In genomic region chr16:29346796-29347580, GRCh38 we compare ENCODE assay signal across 9 cellular contexts. TPM values are rescaled to one million over a fixed set of nuclear protein-coding genes. Genes with fewer than 3 reads are reported as not detected.
DNase-seq lines count a peak whose midpoint lies in the region; ATAC-seq lines count a peak whose summit lies in the region.
"Not testable (repeated sequence)": the region's sequence is repeated elsewhere in the genome, so short reads cannot be mapped to it uniquely, and the experiment has no call there.
"Had no signal": no experiment of that assay in that cellular context is flagged by ENCODE, and none has a peak within 500 bp of the region (broad histone marks: within the 10 kb centered on the region; RNA-seq: fewer than 3 reads in every experiment).

No MANE protein-coding gene starts in this region.

- not testable (repeated sequence) for H3K36me3 Mint-ChIP-seq in T-helper 17 cell (ENCODE audit: low read depth); natural killer cell treated with Interleukin-12 subunit alpha and Interleukin-12 subunit beta and Interleukin-15 and Interleukin-18, amount 100 ng/mL, for 72 hours
- peaks cover 11 to 14% (median 12%) of the 10 kb centered on the region in 3 donors for H3K36me3 Mint-ChIP-seq in immature natural killer cell
- peaks cover 9 to 10% of the 10 kb centered on the region in 2 donors for H3K36me3 Mint-ChIP-seq in stimulated activated naive B cell treated with anti-CD40 and anti-IgM and Interleukin-4, amounts not matched to agents 10 μg/mL and 1 μg/mL and 100 μg/mL, for 72 hours

- H3K4me3 ChIP-seq in BLaER1 treated with 17β-estradiol and CSF1 and Interleukin-3, amounts not matched to agents 10 nM and 100 nM: not testable (repeated sequence)

- H3K9me3 ChIP-seq in BLaER1 treated with 17β-estradiol and CSF1 and Interleukin-3, amounts not matched to agents 10 nM and 100 nM (replicated peaks in 1 of 11); T-helper 17 cell (ENCODE audit: control insufficient read depth, low read length, poor library complexity, severe bottlenecking): not testable (repeated sequence)

- not testable (repeated sequence) for H3K4me1 Mint-ChIP-seq in T-helper 17 cell, immature natural killer cell
- H3K4me1 Mint-ChIP-seq in natural killer cell treated with Interleukin-12 subunit alpha and Interleukin-12 subunit beta and Interleukin-15 and Interleukin-18, amount 100 ng/mL, for 72 hours (ENCODE audit: low read depth in 2 of 2): peaks cover 8 to 15% of the 10 kb centered on the region in 2 donors
- H3K4me1 Mint-ChIP-seq in stimulated activated naive B cell treated with anti-CD40 and anti-IgM and Interleukin-4, amounts not matched to agents 10 μg/mL and 1 μg/mL and 100 μg/mL, for 72 hours: peaks cover 28 to 63% of the 10 kb centered on the region in 2 donors

- peak overlapping the region in 2 of 11 experiments; percentile 17 to 39; a peak in 3 of 22 replicates for H3K27ac ChIP-seq in BLaER1 treated with 17β-estradiol and CSF1 and Interleukin-3, amounts not matched to agents 10 nM and 100 nM

- not testable (repeated sequence) for H3K27me3 Mint-ChIP-seq in T-helper 17 cell; immature natural killer cell (ENCODE audit: low read depth in 3 of 3); natural killer cell treated with Interleukin-12 subunit alpha and Interleukin-12 subunit beta and Interleukin-15 and Interleukin-18, amount 100 ng/mL, for 72 hours; stimulated activated naive B cell treated with anti-CD40 and anti-IgM and Interleukin-4, amounts not matched to agents 10 μg/mL and 1 μg/mL and 100 μg/mL, for 72 hours

- not testable (repeated sequence) for H4K20me1 ChIP-seq in BLaER1 treated with 17β-estradiol and CSF1 and Interleukin-3, amounts not matched to agents 10 nM and 100 nM

- H3K4me2 ChIP-seq in BLaER1 treated with 17β-estradiol and CSF1 and Interleukin-3, amounts not matched to agents 10 nM and 100 nM: peak overlapping the region; percentile 18 to 66 (median 44); a peak in 15 of 22 replicates

- not testable (repeated sequence) for H3K4me3 Mint-ChIP-seq in T-helper 17 cell
- peak overlapping the region in 1 of 5 donors; percentile 18 for H3K4me3 Mint-ChIP-seq in immature natural killer cell
- peak overlapping the region; percentile 25 for H3K4me3 Mint-ChIP-seq in natural killer cell treated with Interleukin-12 subunit alpha and Interleukin-12 subunit beta and Interleukin-15 and Interleukin-18, amount 100 ng/mL, for 72 hours
- H3K4me3 Mint-ChIP-seq in stimulated activated naive B cell treated with anti-CD40 and anti-IgM and Interleukin-4, amounts not matched to agents 10 μg/mL and 1 μg/mL and 100 μg/mL, for 72 hours: peak overlapping the region; percentile 37 to 62

- not testable (repeated sequence) for H3K27ac Mint-ChIP-seq in T-helper 17 cell; natural killer cell treated with Interleukin-12 subunit alpha and Interleukin-12 subunit beta and Interleukin-15 and Interleukin-18, amount 100 ng/mL, for 72 hours
- H3K27ac Mint-ChIP-seq in immature natural killer cell: peak overlapping the region in 4 of 6 donors; percentile 22 to 74 (median 60)
- peak overlapping the region; percentile 96 for H3K27ac Mint-ChIP-seq in stimulated activated naive B cell treated with anti-CD40 and anti-IgM and Interleukin-4, amounts not matched to agents 10 μg/mL and 1 μg/mL and 100 μg/mL, for 72 hours

- DNase-seq in MV-4-11 (lab: John Stamatoyannopoulos, UW): peak; percentile 27
- DNase-seq in T-helper 17 cell; immature natural killer cell; natural killer cell treated with Interleukin-12 subunit alpha and Interleukin-12 subunit beta and Interleukin-15 and Interleukin-18, amount 100 ng/mL, for 72 hours (ENCODE audit: low spot score): not testable (repeated sequence)
- peak; percentile 66 for DNase-seq in stimulated activated naive B cell treated with anti-CD40 and anti-IgM and Interleukin-4, amounts not matched to agents 10 μg/mL and 1 μg/mL and 100 μg/mL, for 72 hours

- H3K27me3 ChIP-seq in BLaER1 treated with 17β-estradiol and CSF1 and Interleukin-3, amounts not matched to agents 10 nM and 100 nM: not testable (repeated sequence)

- H3K9me3 Mint-ChIP-seq in immature natural killer cell; natural killer cell treated with Interleukin-12 subunit alpha and Interleukin-12 subunit beta and Interleukin-15 and Interleukin-18, amount 100 ng/mL, for 72 hours; stimulated activated naive B cell treated with anti-CD40 and anti-IgM and Interleukin-4, amounts not matched to agents 10 μg/mL and 1 μg/mL and 100 μg/mL, for 72 hours: not testable (repeated sequence)

- peak; percentile 24 for ATAC-seq in GM18498 (IDR thresholded peaks at IDR 0.05; ENCODE audit: unreplicated experiment)
- peak; percentile 43 for ATAC-seq in HG03196 (IDR thresholded peaks at IDR 0.05; ENCODE audit: unreplicated experiment)
- ATAC-seq in T-helper 17 cell: peak; percentile 58
- ATAC-seq in natural killer cell treated with Interleukin-12 subunit alpha and Interleukin-12 subunit beta and Interleukin-15 and Interleukin-18, amount 100 ng/mL, for 72 hours: peak; percentile 54 to 67
- ATAC-seq in stimulated activated naive B cell treated with anti-CD40 and anti-IgM and Interleukin-4, amounts not matched to agents 10 μg/mL and 1 μg/mL and 100 μg/mL, for 72 hours (replicated peaks): peak; percentile 75 to 81

- H3K9ac ChIP-seq in BLaER1 treated with 17β-estradiol and CSF1 and Interleukin-3, amounts not matched to agents 10 nM and 100 nM: not testable (repeated sequence)

- not testable (repeated sequence) for H3K36me3 ChIP-seq in BLaER1 treated with 17β-estradiol and CSF1 and Interleukin-3, amounts not matched to agents 10 nM and 100 nM

- peaks cover 6 to 24% (median 9%) of the 10 kb centered on the region in 10 experiments for H3K4me1 ChIP-seq in BLaER1 treated with 17β-estradiol and CSF1 and Interleukin-3, amounts not matched to agents 10 nM and 100 nM

RNA-seq across cellular contexts. Expression of gene NPIPB11, which starts 59.5 kb away (rescaled TPM):
- 1 to 10 TPM; 2.0 to 4.1 TPM for total RNA-seq in T-helper 17 cell
- under 1 TPM; 0.06 to 0.62 (median 0.22) TPM for polyA plus RNA-seq in immature natural killer cell
- 1 to 10 TPM; 1.5 to 8.1 TPM for total RNA-seq in natural killer cell treated with Interleukin-12 subunit alpha and Interleukin-12 subunit beta and Interleukin-15 and Interleukin-18, amount 100 ng/mL, for 72 hours
- total RNA-seq: A172 had no signal

Comparison
In these comparisons a context has a peak if more than half of its experiments do, and no peak if none do; other contexts are left out.
1. ATAC-seq: peak in every context shown above with its lines; median percentile 78 in stimulated activated naive B cell treated with anti-CD40 and anti-IgM and Interleukin-4, amounts not matched to agents 10 μg/mL and 1 μg/mL and 100 μg/mL, for 72 hours; 60 in natural killer cell treated with Interleukin-12 subunit alpha and Interleukin-12 subunit beta and Interleukin-15 and Interleukin-18, amount 100 ng/mL, for 72 hours; 58 in T-helper 17 cell; 43 in HG03196; 24 in GM18498.